Comparison of ENCODE assay signal across 1 cellular context in the genomic region with DNA sequence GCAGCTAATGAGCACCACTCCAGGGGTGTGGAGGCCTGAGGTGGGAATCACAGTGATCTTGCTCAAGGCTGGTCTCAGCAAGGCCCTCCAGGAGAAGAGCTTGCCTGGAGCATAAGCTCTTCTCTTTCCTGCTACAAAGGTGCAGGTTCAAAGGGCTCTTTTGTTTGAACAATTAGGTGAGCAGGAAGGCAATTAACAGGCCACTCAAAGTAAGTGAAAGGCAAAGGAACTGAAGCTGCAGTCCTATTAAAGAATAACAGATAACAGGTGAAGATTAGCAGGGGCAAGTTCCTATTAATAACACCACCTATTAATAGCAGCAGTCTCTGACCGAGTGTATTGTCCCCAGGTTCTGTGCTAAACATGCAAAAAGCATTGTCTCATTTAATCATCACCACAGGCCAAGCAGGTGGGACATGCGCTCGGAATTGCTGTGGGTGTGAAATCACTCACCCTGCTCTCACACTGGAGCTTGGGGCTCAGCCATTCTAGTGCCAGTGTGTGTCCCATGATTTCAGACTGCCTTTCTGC.
TF ChIP-seq lines count a peak whose summit lies in the region.

No MANE protein-coding gene starts in this region.

TF ChIP-seq in HepG2, 621 proteins besides CTCF, POLR2A, EP300 and RAD21 (continued from another document and continues in another):
- TF ChIP-seq, protein P1, sequence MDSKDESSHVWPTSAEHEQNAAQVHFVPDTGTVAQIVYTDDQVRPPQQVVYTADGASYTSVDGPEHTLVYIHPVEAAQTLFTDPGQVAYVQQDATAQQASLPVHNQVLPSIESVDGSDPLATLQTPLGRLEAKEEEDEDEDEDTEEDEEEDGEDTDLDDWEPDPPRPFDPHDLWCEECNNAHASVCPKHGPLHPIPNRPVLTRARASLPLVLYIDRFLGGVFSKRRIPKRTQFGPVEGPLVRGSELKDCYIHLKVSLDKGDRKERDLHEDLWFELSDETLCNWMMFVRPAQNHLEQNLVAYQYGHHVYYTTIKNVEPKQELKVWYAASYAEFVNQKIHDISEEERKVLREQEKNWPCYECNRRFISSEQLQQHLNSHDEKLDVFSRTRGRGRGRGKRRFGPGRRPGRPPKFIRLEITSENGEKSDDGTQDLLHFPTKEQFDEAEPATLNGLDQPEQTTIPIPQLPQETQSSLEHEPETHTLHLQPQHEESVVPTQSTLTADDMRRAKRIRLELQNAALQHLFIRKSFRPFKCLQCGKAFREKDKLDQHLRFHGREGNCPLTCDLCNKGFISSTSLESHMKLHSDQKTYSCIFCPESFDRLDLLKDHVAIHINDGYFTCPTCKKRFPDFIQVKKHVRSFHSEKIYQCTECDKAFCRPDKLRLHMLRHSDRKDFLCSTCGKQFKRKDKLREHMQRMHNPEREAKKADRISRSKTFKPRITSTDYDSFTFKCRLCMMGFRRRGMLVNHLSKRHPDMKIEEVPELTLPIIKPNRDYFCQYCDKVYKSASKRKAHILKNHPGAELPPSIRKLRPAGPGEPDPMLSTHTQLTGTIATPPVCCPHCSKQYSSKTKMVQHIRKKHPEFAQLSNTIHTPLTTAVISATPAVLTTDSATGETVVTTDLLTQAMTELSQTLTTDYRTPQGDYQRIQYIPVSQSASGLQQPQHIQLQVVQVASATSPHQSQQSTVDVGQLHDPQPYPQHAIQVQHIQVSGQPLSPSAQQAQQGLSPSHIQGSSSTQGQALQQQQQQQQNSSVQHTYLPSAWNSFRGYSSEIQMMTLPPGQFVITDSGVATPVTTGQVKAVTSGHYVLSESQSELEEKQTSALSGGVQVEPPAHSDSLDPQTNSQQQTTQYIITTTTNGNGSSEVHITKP (CRISPR knock-in tag; IDR thresholded peaks at IDR 0.05; ENCODE audit: low read depth): no peak
- TF ChIP-seq SOX5 (CRISPR knock-in tag; IDR thresholded peaks at IDR 0.05; ENCODE audit: borderline replicate concordance) (peak; percentile 81), TAF15 (IDR thresholded peaks at IDR 0.05; ENCODE audit: low read depth, low read length, poor library complexity, severe bottlenecking) (no peak), POLR2G (IDR thresholded peaks at IDR 0.05; ENCODE audit: low read depth, low read length) (no peak), IKZF1 (IDR thresholded peaks at IDR 0.05) (no peak), MED1 (CRISPR knock-in tag; IDR thresholded peaks at IDR 0.05) (peak; percentile 64; the same call in 1 of the 2 replicates), TBX3 (IDR thresholded peaks at IDR 0.05; ENCODE audit: borderline replicate concordance) (peak; percentile 65; the same call in 1 of the 2 replicates), ZNF30 (CRISPR knock-in tag; IDR thresholded peaks at IDR 0.05) (no peak), ELF4 (CRISPR knock-in tag; IDR thresholded peaks at IDR 0.05; ENCODE audit: borderline replicate concordance) (no peak), DPF2 (CRISPR knock-in tag; IDR thresholded peaks at IDR 0.05; ENCODE audit: borderline replicate concordance, low read depth) (no peak), MYNN (CRISPR knock-in tag; IDR thresholded peaks at IDR 0.05; ENCODE audit: low read depth) (no peak), NR2F2 (IDR thresholded peaks at IDR 0.05; ENCODE audit: borderline replicate concordance, low read depth) (peak; percentile 53; the same call in 1 of the 2 replicates), CREM (IDR thresholded peaks at IDR 0.05) (no peak), CREM (CRISPR knock-in tag; IDR thresholded peaks at IDR 0.05) (no peak), SMC3 (IDR thresholded peaks at IDR 0.05; ENCODE audit: low read length) (no peak), ZFP62 (CRISPR knock-in tag; IDR thresholded peaks at IDR 0.05) (no peak), POLR2AphosphoS2 (IDR thresholded peaks at IDR 0.05; ENCODE audit: low read depth, low read length) (no peak), JDP2 (CRISPR knock-in tag; IDR thresholded peaks at IDR 0.05; ENCODE audit: borderline replicate concordance) (no peak), HES4 (CRISPR knock-in tag; IDR thresholded peaks at IDR 0.05; ENCODE audit: borderline replicate concordance) (no peak), ZNF180 (CRISPR knock-in tag; IDR thresholded peaks at IDR 0.05; ENCODE audit: borderline replicate concordance, low read depth) (no peak), NCOR1 (IDR thresholded peaks at IDR 0.05; ENCODE audit: borderline replicate concordance, low read length) (no peak), MYC (CRISPR knock-in tag; IDR thresholded peaks at IDR 0.05; ENCODE audit: borderline replicate concordance) (no peak), MXI1 (IDR thresholded peaks at IDR 0.05; ENCODE audit: borderline replicate concordance, low read depth, low read length) (no peak), JARID2 (CRISPR knock-in tag; IDR thresholded peaks at IDR 0.05; ENCODE audit: insufficient replicate concordance) (no peak), TOE1 (CRISPR knock-in tag; IDR thresholded peaks at IDR 0.05) (no peak), SOX6 (IDR thresholded peaks at IDR 0.05) (no peak), SOX6 (CRISPR knock-in tag; IDR thresholded peaks at IDR 0.05) (peak; percentile 67), ZNF841 (CRISPR knock-in tag; IDR thresholded peaks at IDR 0.05; ENCODE audit: borderline replicate concordance) (no peak), ZNF776 (CRISPR knock-in tag; IDR thresholded peaks at IDR 0.05) (no peak), NR2F6 (IDR thresholded peaks at IDR 0.05) (0 out of 2 replicates have a peak, but pooled peaks have one; percentile 41), NR2F6 (CRISPR knock-in tag; IDR thresholded peaks at IDR 0.05) (peak; percentile 48; the same call in 1 of the 2 replicates), RARA (CRISPR knock-in tag; IDR thresholded peaks at IDR 0.05) (peak; percentile 67), ETV5 (CRISPR knock-in tag; IDR thresholded peaks at IDR 0.05; ENCODE audit: borderline replicate concordance) (peak; percentile 65; the same call in 1 of the 2 replicates), IRF2 (CRISPR knock-in tag; IDR thresholded peaks at IDR 0.05) (no peak), ZNF839 (CRISPR knock-in tag; IDR thresholded peaks at IDR 0.05; ENCODE audit: borderline replicate concordance) (no peak), FOXP1 (IDR thresholded peaks at IDR 0.05) (no peak), FOXP1 (CRISPR knock-in tag; IDR thresholded peaks at IDR 0.05) (peak; percentile 26; the same call in 1 of the 2 replicates), ZNF432 (CRISPR knock-in tag; IDR thresholded peaks at IDR 0.05; ENCODE audit: borderline replicate concordance) (no peak), ADNP (CRISPR knock-in tag; IDR thresholded peaks at IDR 0.05) (no peak), ZNF160 (CRISPR knock-in tag; IDR thresholded peaks at IDR 0.05) (no peak), NFE2L1 (CRISPR knock-in tag; IDR thresholded peaks at IDR 0.05; ENCODE audit: borderline replicate concordance) (no peak), LCORL (IDR thresholded peaks at IDR 0.05) (no peak), LCORL (CRISPR knock-in tag; IDR thresholded peaks at IDR 0.05) (no peak), ZNF224 (CRISPR knock-in tag; IDR thresholded peaks at IDR 0.05) (no peak), ZNF644 (CRISPR knock-in tag; IDR thresholded peaks at IDR 0.05; ENCODE audit: low read depth) (no peak), ZNF460 (CRISPR knock-in tag; IDR thresholded peaks at IDR 0.05; ENCODE audit: borderline replicate concordance) (no peak), TBP (CRISPR knock-in tag; IDR thresholded peaks at IDR 0.05) (no peak), SIN3B (IDR thresholded peaks at IDR 0.05; ENCODE audit: low read length) (no peak), KLF9 (CRISPR knock-in tag; IDR thresholded peaks at IDR 0.05; ENCODE audit: low read depth) (no peak), ZNF383 (CRISPR knock-in tag; IDR thresholded peaks at IDR 0.05; ENCODE audit: borderline replicate concordance) (no peak), ZNF572 (CRISPR knock-in tag; IDR thresholded peaks at IDR 0.05) (no peak), GABPB1 (CRISPR knock-in tag; IDR thresholded peaks at IDR 0.05) (no peak), NAIF1 (CRISPR knock-in tag; IDR thresholded peaks at IDR 0.05; ENCODE audit: borderline replicate concordance) (no peak)
- TF ChIP-seq, protein P2, sequence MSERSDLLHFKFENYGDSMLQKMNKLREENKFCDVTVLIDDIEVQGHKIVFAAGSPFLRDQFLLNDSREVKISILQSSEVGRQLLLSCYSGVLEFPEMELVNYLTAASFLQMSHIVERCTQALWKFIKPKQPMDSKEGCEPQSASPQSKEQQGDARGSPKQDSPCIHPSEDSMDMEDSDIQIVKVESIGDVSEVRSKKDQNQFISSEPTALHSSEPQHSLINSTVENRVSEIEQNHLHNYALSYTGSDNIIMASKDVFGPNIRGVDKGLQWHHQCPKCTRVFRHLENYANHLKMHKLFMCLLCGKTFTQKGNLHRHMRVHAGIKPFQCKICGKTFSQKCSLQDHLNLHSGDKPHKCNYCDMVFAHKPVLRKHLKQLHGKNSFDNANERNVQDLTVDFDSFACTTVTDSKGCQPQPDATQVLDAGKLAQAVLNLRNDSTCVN (CRISPR knock-in tag; IDR thresholded peaks at IDR 0.05; ENCODE audit: borderline replicate concordance): no peak
- TF ChIP-seq, protein P3, sequence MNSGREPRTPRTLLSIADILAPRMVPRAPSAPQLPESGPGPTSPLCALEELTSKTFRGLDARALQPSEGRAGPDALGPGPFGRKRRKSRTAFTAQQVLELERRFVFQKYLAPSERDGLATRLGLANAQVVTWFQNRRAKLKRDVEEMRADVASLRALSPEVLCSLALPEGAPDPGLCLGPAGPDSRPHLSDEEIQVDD (CRISPR knock-in tag; IDR thresholded peaks at IDR 0.05; ENCODE audit: borderline replicate concordance): no peak
- TF ChIP-seq, protein P4, sequence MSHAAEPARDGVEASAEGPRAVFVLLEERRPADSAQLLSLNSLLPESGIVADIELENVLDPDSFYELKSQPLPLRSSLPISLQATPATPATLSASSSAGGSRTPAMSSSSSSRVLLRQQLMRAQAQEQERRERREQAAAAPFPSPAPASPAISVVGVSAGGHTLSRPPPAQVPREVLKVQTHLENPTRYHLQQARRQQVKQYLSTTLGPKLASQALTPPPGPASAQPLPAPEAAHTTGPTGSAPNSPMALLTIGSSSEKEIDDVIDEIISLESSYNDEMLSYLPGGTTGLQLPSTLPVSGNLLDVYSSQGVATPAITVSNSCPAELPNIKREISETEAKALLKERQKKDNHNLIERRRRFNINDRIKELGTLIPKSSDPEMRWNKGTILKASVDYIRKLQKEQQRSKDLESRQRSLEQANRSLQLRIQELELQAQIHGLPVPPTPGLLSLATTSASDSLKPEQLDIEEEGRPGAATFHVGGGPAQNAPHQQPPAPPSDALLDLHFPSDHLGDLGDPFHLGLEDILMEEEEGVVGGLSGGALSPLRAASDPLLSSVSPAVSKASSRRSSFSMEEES (CRISPR knock-in tag; IDR thresholded peaks at IDR 0.05): no peak
- TF ChIP-seq, protein P5, sequence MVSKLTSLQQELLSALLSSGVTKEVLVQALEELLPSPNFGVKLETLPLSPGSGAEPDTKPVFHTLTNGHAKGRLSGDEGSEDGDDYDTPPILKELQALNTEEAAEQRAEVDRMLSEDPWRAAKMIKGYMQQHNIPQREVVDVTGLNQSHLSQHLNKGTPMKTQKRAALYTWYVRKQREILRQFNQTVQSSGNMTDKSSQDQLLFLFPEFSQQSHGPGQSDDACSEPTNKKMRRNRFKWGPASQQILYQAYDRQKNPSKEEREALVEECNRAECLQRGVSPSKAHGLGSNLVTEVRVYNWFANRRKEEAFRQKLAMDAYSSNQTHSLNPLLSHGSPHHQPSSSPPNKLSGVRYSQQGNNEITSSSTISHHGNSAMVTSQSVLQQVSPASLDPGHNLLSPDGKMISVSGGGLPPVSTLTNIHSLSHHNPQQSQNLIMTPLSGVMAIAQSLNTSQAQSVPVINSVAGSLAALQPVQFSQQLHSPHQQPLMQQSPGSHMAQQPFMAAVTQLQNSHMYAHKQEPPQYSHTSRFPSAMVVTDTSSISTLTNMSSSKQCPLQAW (CRISPR knock-in tag; IDR thresholded peaks at IDR 0.05): peak; percentile 39; the same call in 1 of the 2 replicates
- TF ChIP-seq, protein P6, sequence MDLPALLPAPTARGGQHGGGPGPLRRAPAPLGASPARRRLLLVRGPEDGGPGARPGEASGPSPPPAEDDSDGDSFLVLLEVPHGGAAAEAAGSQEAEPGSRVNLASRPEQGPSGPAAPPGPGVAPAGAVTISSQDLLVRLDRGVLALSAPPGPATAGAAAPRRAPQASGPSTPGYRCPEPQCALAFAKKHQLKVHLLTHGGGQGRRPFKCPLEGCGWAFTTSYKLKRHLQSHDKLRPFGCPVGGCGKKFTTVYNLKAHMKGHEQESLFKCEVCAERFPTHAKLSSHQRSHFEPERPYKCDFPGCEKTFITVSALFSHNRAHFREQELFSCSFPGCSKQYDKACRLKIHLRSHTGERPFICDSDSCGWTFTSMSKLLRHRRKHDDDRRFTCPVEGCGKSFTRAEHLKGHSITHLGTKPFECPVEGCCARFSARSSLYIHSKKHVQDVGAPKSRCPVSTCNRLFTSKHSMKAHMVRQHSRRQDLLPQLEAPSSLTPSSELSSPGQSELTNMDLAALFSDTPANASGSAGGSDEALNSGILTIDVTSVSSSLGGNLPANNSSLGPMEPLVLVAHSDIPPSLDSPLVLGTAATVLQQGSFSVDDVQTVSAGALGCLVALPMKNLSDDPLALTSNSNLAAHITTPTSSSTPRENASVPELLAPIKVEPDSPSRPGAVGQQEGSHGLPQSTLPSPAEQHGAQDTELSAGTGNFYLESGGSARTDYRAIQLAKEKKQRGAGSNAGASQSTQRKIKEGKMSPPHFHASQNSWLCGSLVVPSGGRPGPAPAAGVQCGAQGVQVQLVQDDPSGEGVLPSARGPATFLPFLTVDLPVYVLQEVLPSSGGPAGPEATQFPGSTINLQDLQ (CRISPR knock-in tag; IDR thresholded peaks at IDR 0.05): no peak
- TF ChIP-seq, protein P7, sequence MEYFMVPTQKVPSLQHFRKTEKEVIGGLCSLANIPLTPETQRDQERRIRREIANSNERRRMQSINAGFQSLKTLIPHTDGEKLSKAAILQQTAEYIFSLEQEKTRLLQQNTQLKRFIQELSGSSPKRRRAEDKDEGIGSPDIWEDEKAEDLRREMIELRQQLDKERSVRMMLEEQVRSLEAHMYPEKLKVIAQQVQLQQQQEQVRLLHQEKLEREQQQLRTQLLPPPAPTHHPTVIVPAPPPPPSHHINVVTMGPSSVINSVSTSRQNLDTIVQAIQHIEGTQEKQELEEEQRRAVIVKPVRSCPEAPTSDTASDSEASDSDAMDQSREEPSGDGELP (IDR thresholded peaks at IDR 0.05; ENCODE audit: borderline replicate concordance, low read depth): no peak
- TF ChIP-seq, protein P8, sequence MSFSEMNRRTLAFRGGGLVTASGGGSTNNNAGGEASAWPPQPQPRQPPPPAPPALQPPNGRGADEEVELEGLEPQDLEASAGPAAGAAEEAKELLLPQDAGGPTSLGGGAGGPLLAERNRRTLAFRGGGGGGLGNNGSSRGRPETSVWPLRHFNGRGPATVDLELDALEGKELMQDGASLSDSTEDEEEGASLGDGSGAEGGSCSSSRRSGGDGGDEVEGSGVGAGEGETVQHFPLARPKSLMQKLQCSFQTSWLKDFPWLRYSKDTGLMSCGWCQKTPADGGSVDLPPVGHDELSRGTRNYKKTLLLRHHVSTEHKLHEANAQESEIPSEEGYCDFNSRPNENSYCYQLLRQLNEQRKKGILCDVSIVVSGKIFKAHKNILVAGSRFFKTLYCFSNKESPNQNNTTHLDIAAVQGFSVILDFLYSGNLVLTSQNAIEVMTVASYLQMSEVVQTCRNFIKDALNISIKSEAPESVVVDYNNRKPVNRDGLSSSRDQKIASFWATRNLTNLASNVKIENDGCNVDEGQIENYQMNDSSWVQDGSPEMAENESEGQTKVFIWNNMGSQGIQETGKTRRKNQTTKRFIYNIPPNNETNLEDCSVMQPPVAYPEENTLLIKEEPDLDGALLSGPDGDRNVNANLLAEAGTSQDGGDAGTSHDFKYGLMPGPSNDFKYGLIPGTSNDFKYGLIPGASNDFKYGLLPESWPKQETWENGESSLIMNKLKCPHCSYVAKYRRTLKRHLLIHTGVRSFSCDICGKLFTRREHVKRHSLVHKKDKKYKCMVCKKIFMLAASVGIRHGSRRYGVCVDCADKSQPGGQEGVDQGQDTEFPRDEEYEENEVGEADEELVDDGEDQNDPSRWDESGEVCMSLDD (CRISPR knock-in tag; IDR thresholded peaks at IDR 0.05; ENCODE audit: borderline replicate concordance): no peak
